Comparison of ENCODE assay signal across 8 cellular contexts in the genomic region with DNA sequence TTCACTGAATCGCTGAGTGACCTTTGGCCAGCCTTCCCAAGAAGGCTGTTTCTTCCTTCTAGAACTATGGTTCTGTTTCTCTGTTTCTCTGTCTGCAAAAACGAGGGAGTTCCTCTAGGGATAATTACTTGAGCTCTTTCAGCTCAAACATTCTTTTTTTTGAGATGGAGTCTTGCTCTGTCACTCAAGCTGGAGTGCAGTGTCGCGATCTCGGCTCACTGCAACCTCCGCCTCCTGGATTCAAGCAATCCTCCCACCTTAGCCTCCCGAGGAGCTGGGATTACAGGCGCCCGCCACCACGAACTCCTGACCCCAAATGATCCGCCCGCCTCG. TPM values are rescaled to one million over a fixed set of nuclear protein-coding genes. Genes with fewer than 3 reads are reported as not detected.
DNase-seq lines count a peak whose midpoint lies in the region; ATAC-seq and TF ChIP-seq lines count a peak whose summit lies in the region.

No MANE protein-coding gene starts in this region.

- peak overlapping the region; percentile 99 for H3K4me3 Mint-ChIP-seq in memory B cell

- peaks cover 0 to 6% (median 0%) of the 10 kb centered on the region in 7 donors for H3K27me3 ChIP-seq in heart right ventricle
- no peaks in the 10 kb centered on the region for H3K27me3 ChIP-seq in adipocyte (replicated peaks; ENCODE audit: control insufficient read depth, insufficient read depth, low read length)

- H3K4me3 ChIP-seq in heart right ventricle (peak overlapping the region; percentile 69 to 95 (median 82)), adipocyte (ENCODE audit: low read length) (peak overlapping the region; percentile 97)

- H3K9me3 Mint-ChIP-seq in memory B cell = no peaks in the 10 kb centered on the region

- peaks cover 25% of the 10 kb centered on the region for H3K4me1 Mint-ChIP-seq in memory B cell

- H3K27me3 Mint-ChIP-seq in memory B cell = peaks cover 2% of the 10 kb centered on the region

- no peak for ATAC-seq in heart right ventricle
- peak; percentile 1 for ATAC-seq in memory B cell (ENCODE audit: low read depth)
- no peak for ATAC-seq in GM19351 (IDR thresholded peaks at IDR 0.05; ENCODE audit: unreplicated experiment)
- no peak for ATAC-seq in GM21737 (IDR thresholded peaks at IDR 0.05; ENCODE audit: unreplicated experiment)

- TF ChIP-seq CTCF in heart right ventricle (IDR thresholded peaks at IDR 0.05) = no peak

- H3K9me3 ChIP-seq in heart right ventricle (no peaks in the 10 kb centered on the region), adipocyte (ENCODE audit: control insufficient read depth, low read length) (no peaks in the 10 kb centered on the region)

- peak overlapping the region; percentile 92 for H3K27ac Mint-ChIP-seq in memory B cell

- peaks cover 10% of the 10 kb centered on the region for H3K36me3 Mint-ChIP-seq in memory B cell

- peak overlapping the region in 9 of 10 donors; percentile 69 to 90 (median 82) for H3K27ac ChIP-seq in heart right ventricle

- H3K9ac ChIP-seq in adipocyte (ENCODE audit: low read length) = peak overlapping the region; percentile 97

- peaks cover 0 to 42% (median 21%) of the 10 kb centered on the region in 9 donors for H3K4me1 ChIP-seq in heart right ventricle
- H3K4me1 ChIP-seq in adipocyte (ENCODE audit: control insufficient read depth, insufficient read depth, low read length) = peaks cover 36% of the 10 kb centered on the region

- DNase-seq in heart right ventricle (no peak), cardiac septum (ENCODE audit: low spot score) (no peak), adipocyte (ENCODE audit: low read depth) (no peak), memory B cell (ENCODE audit: low spot score in 2 of 2) (no peak), ureter (ENCODE audit: low spot score) (no peak), NCI-H128 (lab: John Stamatoyannopoulos, UW; ENCODE audit: unreplicated experiment) (no peak)

- 5 to 6% methylated on average over 13 of the region's 13 CpGs for WGBS in heart right ventricle, 2 donors

- intact Hi-C loops in heart right ventricle (cut with DNase I) = loop anchor here in 3 of 10 donors (10.0 kb wide), 3 partner anchors 53 to 193 kb away; a partner anchor contains a TSS
- intact Hi-C loops in cardiac septum (cut with DNase I) = loop anchor here (1.0 to 5.0 kb wide), 4 partner anchors 16 to 371 kb away; a partner anchor contains a TSS

- H3K36me3 ChIP-seq in heart right ventricle (peaks cover 0 to 26% (median 6%) of the 10 kb centered on the region in 9 donors), adipocyte (ENCODE audit: control insufficient read depth, insufficient read depth, low read length, severe bottlenecking) (peaks cover 25% of the 10 kb centered on the region)

RNA-seq across cellular contexts. Expression of a gene that starts 0.7 kb away (rescaled TPM):
- 10 to 100 TPM; 45.7 to 62.9 (median 52.1) TPM for total RNA-seq in heart right ventricle
- polyA plus RNA-seq in heart right ventricle = 100 to 1,000 TPM in 1 of 2 donors, 10 to 100 TPM in 1; 74.1 to 145 TPM
- 52.9 TPM for total RNA-seq in cardiac septum
- total RNA-seq in ureter = 72.7 TPM

RNA-seq across cellular contexts. Expression of a gene that starts 15.6 kb away (rescaled TPM):
- total RNA-seq in heart right ventricle (1 to 10 TPM; 4.8 to 7.4 (median 5.9) TPM), cardiac septum (5.9 TPM), ureter (7.5 TPM)
- polyA plus RNA-seq in heart right ventricle = 1 to 10 TPM; 2.3 to 3.3 TPM

RNA-seq across cellular contexts. Expression of a gene that starts 59.0 kb away (rescaled TPM):
- 1 to 10 TPM in 3 of 10 donors, under 1 TPM in 7; 0.38 to 1.7 (median 0.67) TPM for total RNA-seq in heart right ventricle
- polyA plus RNA-seq in heart right ventricle = under 1 TPM; 0.03 to 0.22 TPM
- 0.27 TPM for total RNA-seq in cardiac septum
- not detected for total RNA-seq in ureter
